In genomic region chr19:1376415-1376805, GRCh38 we compare ENCODE assay signal across 26 cellular contexts.
"Had no signal": no experiment of that assay in that cellular context is flagged by ENCODE, and none has a peak within 500 bp of the region (broad histone marks: within the 10 kb centered on the region; RNA-seq: fewer than 3 reads in every experiment).

No MANE protein-coding gene starts in this region.

- H3K9me3 ChIP-seq: esophagus muscularis mucosa, gastroesophageal sphincter, lower lobe of right lung, ovary, right lobe of liver, thoracic aorta, tibial nerve, upper lobe of left lung had no signal

- H3K4me1 Mint-ChIP-seq: immature natural killer cell had no signal

- DNase-seq: dorsolateral prefrontal cortex; effector CD4-positive, alpha-beta T cell; foreskin keratinocyte; hypothalamus; immature natural killer cell; islet precursor cell; kidney glomerular epithelial cell; left ventricle myocardium superior; lower lobe of right lung; naive thymus-derived CD8-positive, alpha-beta T cell; occipital lobe; ovary; posterior cingulate gyrus; retina; small intestine; stimulated activated CD4-positive, alpha-beta T cell treated with anti-CD3 and anti-CD28 coated beads, Interleukin-15, amount 100 ng/mL, for 24 hours; stimulated activated CD4-positive, alpha-beta T cell treated with anti-CD3 and anti-CD28 coated beads, Interleukin-2, amount 100 ng/mL, for 48 hours; stimulated activated naive B cell treated with anti-CD40 and anti-IgM and Interleukin-4, amounts not matched to agents 10 μg/mL and 1 μg/mL and 100 μg/mL, for 72 hours; upper lobe of left lung had no signal

- H3K4me3 Mint-ChIP-seq: immature natural killer cell; naive thymus-derived CD8-positive, alpha-beta T cell; stimulated activated naive B cell treated with anti-CD40 and anti-IgM and Interleukin-4, amounts not matched to agents 10 μg/mL and 1 μg/mL and 100 μg/mL, for 72 hours; stimulated activated naive CD8-positive, alpha-beta T cell treated with anti-CD3 and anti-CD28 coated beads, Interleukin-15, Interleukin-2, amounts not matched to agents 100 ng/mL and 50 ng/mL, for 24 hours had no signal

- H3K27me3 ChIP-seq: dorsolateral prefrontal cortex, esophagus muscularis mucosa, foreskin keratinocyte, gastroesophageal sphincter, ovary, right lobe of liver, tibial nerve, upper lobe of left lung had no signal

- H3K27me3 Mint-ChIP-seq: naive thymus-derived CD8-positive, alpha-beta T cell; stimulated activated naive B cell treated with anti-CD40 and anti-IgM and Interleukin-4, amounts not matched to agents 10 μg/mL and 1 μg/mL and 100 μg/mL, for 72 hours; stimulated activated naive CD8-positive, alpha-beta T cell treated with anti-CD3 and anti-CD28 coated beads, Interleukin-15, Interleukin-2, amounts not matched to agents 100 ng/mL and 50 ng/mL, for 24 hours had no signal

- H3K4me1 ChIP-seq: foreskin keratinocyte, upper lobe of left lung had no signal

- H3K4me3 ChIP-seq: dorsolateral prefrontal cortex, esophagus muscularis mucosa, gastroesophageal sphincter, lower lobe of right lung, ovary, right lobe of liver, thoracic aorta, tibial nerve, upper lobe of left lung had no signal

- H3K27ac ChIP-seq: epithelial cell of prostate, esophagus muscularis mucosa, foreskin keratinocyte, gastroesophageal sphincter, lower lobe of right lung, ovary, right lobe of liver, thoracic aorta, tibial nerve, upper lobe of left lung had no signal

- ATAC-seq: foreskin keratinocyte; gastroesophageal sphincter; left ventricle myocardium superior; lower lobe of right lung; naive thymus-derived CD8-positive, alpha-beta T cell; right lobe of liver had no signal

- H3K9me3 Mint-ChIP-seq: immature natural killer cell; naive thymus-derived CD8-positive, alpha-beta T cell; stimulated activated naive B cell treated with anti-CD40 and anti-IgM and Interleukin-4, amounts not matched to agents 10 μg/mL and 1 μg/mL and 100 μg/mL, for 72 hours; stimulated activated naive CD8-positive, alpha-beta T cell treated with anti-CD3 and anti-CD28 coated beads, Interleukin-15, Interleukin-2, amounts not matched to agents 100 ng/mL and 50 ng/mL, for 24 hours had no signal

- H3K27ac Mint-ChIP-seq: immature natural killer cell; stimulated activated naive B cell treated with anti-CD40 and anti-IgM and Interleukin-4, amounts not matched to agents 10 μg/mL and 1 μg/mL and 100 μg/mL, for 72 hours; stimulated activated naive CD8-positive, alpha-beta T cell treated with anti-CD3 and anti-CD28 coated beads, Interleukin-15, Interleukin-2, amounts not matched to agents 100 ng/mL and 50 ng/mL, for 24 hours had no signal

- H3K36me3 ChIP-seq: ovary had no signal
